In the genomic region with DNA sequence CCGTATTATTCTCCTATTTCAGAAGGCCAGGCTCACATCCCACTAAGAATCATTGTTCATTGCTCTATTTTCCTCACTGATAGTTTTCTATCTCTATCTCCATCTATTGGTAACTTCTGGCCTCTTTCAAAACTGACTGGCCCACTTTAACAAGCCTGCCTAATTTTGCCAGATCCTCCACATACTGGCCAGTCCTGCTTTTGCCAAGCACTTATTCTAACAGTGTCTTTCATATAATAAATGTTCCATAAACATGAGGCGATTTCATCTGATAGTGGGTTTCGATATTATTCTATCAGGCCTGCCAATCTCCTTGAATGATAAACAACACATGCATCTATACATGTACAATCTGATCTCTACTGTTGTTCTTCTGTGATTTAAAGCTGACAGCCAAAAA, we compare ENCODE assay signal across 30 cellular contexts.
"Had no signal": no experiment of that assay in that cellular context is flagged by ENCODE, and none has a peak within 500 bp of the region (broad histone marks: within the 10 kb centered on the region; RNA-seq: fewer than 3 reads in every experiment).

No MANE protein-coding gene starts in this region.

- H3K4me3 ChIP-seq: neural progenitor cell, ovary, psoas muscle, right lobe of liver, sigmoid colon, skin epidermis, smooth muscle cell, spleen, suprapubic skin, testis, tibial nerve, upper lobe of left lung, vagina had no signal

- H3K9ac ChIP-seq: neural progenitor cell, parathyroid adenoma had no signal

- DNase-seq: naive thymus-derived CD4-positive, alpha-beta T cell; natural killer cell; occipital lobe; ovary; posterior cingulate gyrus; psoas muscle; right cardiac atrium; right lobe of liver; sigmoid colon; spleen; stimulated activated CD4-positive, alpha-beta T cell treated with anti-CD3 and anti-CD28 coated beads, Interleukin-12 subunit alpha, Interleukin-12 subunit beta, amount 100 ng/mL, for 4 hours; stimulated activated CD4-positive, alpha-beta T cell treated with anti-CD3 and anti-CD28 coated beads, Interleukin-1b, Interleukin-23, amount 100 ng/mL, for 48 hours; stimulated activated CD4-positive, alpha-beta T cell treated with anti-CD3 and anti-CD28 coated beads, Interleukin-4, amount 100 ng/mL, for 1 hour; stimulated activated CD4-positive, alpha-beta T cell treated with anti-CD3 and anti-CD28 coated beads, Interleukin-4, amount 100 ng/mL, for 4 hours; stimulated activated CD8-positive, alpha-beta memory T cell treated with anti-CD3 and anti-CD28 coated beads, Interleukin-4, amount 100 ng/mL, for 48 hours; stimulated activated naive CD4-positive, alpha-beta T cell; stimulated activated naive CD8-positive, alpha-beta T cell treated with anti-CD3 and anti-CD28 coated beads, Interleukin-15, amount 100 ng/mL, for 72 hours; stimulated activated naive CD8-positive, alpha-beta T cell treated with anti-CD3 and anti-CD28 coated beads, Interleukin-15, Interleukin-2, amounts not matched to agents 100 U/mL and 50 U/mL, for 24 hours; substantia nigra; testis; trophoblast cell; upper lobe of left lung had no signal

- H3K4me2 ChIP-seq: neural progenitor cell, smooth muscle cell had no signal

- H3K36me3 ChIP-seq: neural progenitor cell, ovary, right lobe of liver, sigmoid colon, spleen, suprapubic skin, tibial nerve, upper lobe of left lung, vagina had no signal

- H3K79me2 ChIP-seq: parathyroid adenoma had no signal

- H3K9me3 ChIP-seq: ovary, psoas muscle, right lobe of liver, sigmoid colon, testis, vagina had no signal

- H2AFZ ChIP-seq: neural progenitor cell, parathyroid adenoma had no signal

- ATAC-seq: naive thymus-derived CD4-positive, alpha-beta T cell; natural killer cell; psoas muscle; right cardiac atrium; right lobe of liver; stimulated activated memory B cell treated with anti-CD40 and anti-IgM and Interleukin-4, amounts not matched to agents 10 μg/mL and 1 μg/mL and 100 μg/mL, for 72 hours; stimulated activated naive CD8-positive, alpha-beta T cell treated with anti-CD3 and anti-CD28 coated beads, Interleukin-15, amount 100 ng/mL, for 72 hours; stimulated activated naive CD8-positive, alpha-beta T cell treated with anti-CD3 and anti-CD28 coated beads, Interleukin-15, Interleukin-2, amounts not matched to agents 100 U/mL and 50 U/mL, for 24 hours had no signal

- H3K4me1 ChIP-seq: neural progenitor cell, parathyroid adenoma, psoas muscle, right lobe of liver, sigmoid colon, spleen, suprapubic skin, testis, tibial nerve, upper lobe of left lung, vagina had no signal

- H3K27me3 ChIP-seq: neural progenitor cell, ovary, right lobe of liver, sigmoid colon, spleen, suprapubic skin, testis, tibial nerve, upper lobe of left lung, vagina had no signal

- H3K27ac ChIP-seq: neural progenitor cell, ovary, parathyroid adenoma, psoas muscle, right lobe of liver, sigmoid colon, skin epidermis, spleen, suprapubic skin, testis, tibial nerve, upper lobe of left lung, vagina had no signal
